Comparison of ENCODE assay signal across 33 cellular contexts in genomic region chr5:37988454-37989046, GRCh38.
"Had no signal": no experiment of that assay in that cellular context is flagged by ENCODE, and none has a peak within 500 bp of the region (broad histone marks: within the 10 kb centered on the region; RNA-seq: fewer than 3 reads in every experiment).

No MANE protein-coding gene starts in this region.

- H3K36me3 Mint-ChIP-seq: activated CD8-positive, alpha-beta memory T cell treated with anti-CD3 and anti-CD28 coated beads, Interleukin-2, amount 10 ng/mL, durations not matched to agents 7 days and 5 days; activated naive CD4-positive, alpha-beta T cell treated with anti-CD3 and anti-CD28 coated beads, Interleukin-2, amount 10 ng/mL, durations not matched to agents 7 days and 5 days; activated naive CD8-positive, alpha-beta T cell had no signal

- H3K4me3 ChIP-seq: cardiac muscle cell, colonic mucosa, Peyer's patch, SJCRH30, SK-N-MC had no signal

- ATAC-seq: activated CD8-positive, alpha-beta memory T cell treated with anti-CD3 and anti-CD28 coated beads, Interleukin-2, amount 10 ng/mL, durations not matched to agents 7 days and 5 days; PC-3 had no signal

- H3K4me1 ChIP-seq: colonic mucosa, Peyer's patch had no signal

- H3K4me2 ChIP-seq: KMS-11 had no signal

- H3K27ac Mint-ChIP-seq: activated CD4-positive, alpha-beta memory T cell treated with anti-CD3 and anti-CD28 coated beads, Interleukin-2, amount 10 ng/mL, durations not matched to agents 7 days and 5 days; activated CD8-positive, alpha-beta memory T cell treated with anti-CD3 and anti-CD28 coated beads, Interleukin-2, amount 10 ng/mL, durations not matched to agents 7 days and 5 days; activated naive CD4-positive, alpha-beta T cell treated with anti-CD3 and anti-CD28 coated beads, Interleukin-2, amount 10 ng/mL, durations not matched to agents 7 days and 5 days; activated naive CD8-positive, alpha-beta T cell had no signal

- H3K27me3 ChIP-seq: cardiac muscle cell, colonic mucosa, Peyer's patch, SJCRH30 had no signal

- H3K27me3 Mint-ChIP-seq: activated naive CD4-positive, alpha-beta T cell treated with anti-CD3 and anti-CD28 coated beads, Interleukin-2, amount 10 ng/mL, durations not matched to agents 7 days and 5 days; central memory CD8-positive, alpha-beta T cell had no signal

- DNase-seq: activated CD4-positive, alpha-beta memory T cell treated with anti-CD3 and anti-CD28 coated beads, Interleukin-2, amount 10 ng/mL, durations not matched to agents 7 days and 5 days; activated CD4-positive, alpha-beta T cell treated with anti-CD3 and anti-CD28 coated beads for 1 hour; activated CD4-positive, alpha-beta T cell treated with anti-CD3 and anti-CD28 coated beads for 48 hours; activated CD4-positive, CD25-positive, alpha-beta regulatory T cell; activated CD8-positive, alpha-beta memory T cell treated with anti-CD3 and anti-CD28 coated beads for 24 hours; activated CD8-positive, alpha-beta memory T cell treated with anti-CD3 and anti-CD28 coated beads, Interleukin-2, amount 10 ng/mL, durations not matched to agents 7 days and 5 days; activated CD8-positive, alpha-beta memory T cell treated with anti-CD3 and anti-CD28 coated beads, Interleukin-2, amount 50 U/mL, for 48 hours; activated effector memory CD4-positive, alpha-beta T cell treated with Interleukin-2 at 50 U/mL for 16 hours; activated naive CD4-positive, alpha-beta T cell treated with anti-CD3 and anti-CD28 coated beads, Interleukin-2, amount 10 ng/mL, durations not matched to agents 7 days and 5 days; activated T-cell treated with anti-CD3 and anti-CD28 coated beads, Interleukin-2, amount 50 U/mL, for 48 hours; amniotic stem cell; aorta; colonic mucosa; NCI-H1092 treated with DMSO at 0.1 percent for 48 hours; NCI-H146; NCI-H187; NCI-H2081 treated with DMSO at 0.1 percent for 48 hours; NCI-H226; NCI-H446 treated with DMSO at 0.1 percent for 48 hours; NCI-H526; NCI-H82; NK-92 treated with Interleukin-12 subunit alpha and Interleukin-12 subunit beta, amount 100 ng/mL, for 24 hours; PC-3; Peyer's patch; RPMI8226; SJCRH30; T1000; WERI-Rb-1 had no signal

- H3K9ac ChIP-seq: KMS-11 had no signal

- H3K4me1 Mint-ChIP-seq: activated CD4-positive, alpha-beta memory T cell treated with anti-CD3 and anti-CD28 coated beads, Interleukin-2, amount 10 ng/mL, durations not matched to agents 7 days and 5 days; activated CD8-positive, alpha-beta memory T cell treated with anti-CD3 and anti-CD28 coated beads, Interleukin-2, amount 10 ng/mL, durations not matched to agents 7 days and 5 days; activated naive CD4-positive, alpha-beta T cell treated with anti-CD3 and anti-CD28 coated beads, Interleukin-2, amount 10 ng/mL, durations not matched to agents 7 days and 5 days; central memory CD8-positive, alpha-beta T cell had no signal

- H3K4me3 Mint-ChIP-seq: activated CD4-positive, alpha-beta memory T cell treated with anti-CD3 and anti-CD28 coated beads, Interleukin-2, amount 10 ng/mL, durations not matched to agents 7 days and 5 days; activated CD8-positive, alpha-beta memory T cell treated with anti-CD3 and anti-CD28 coated beads, Interleukin-2, amount 10 ng/mL, durations not matched to agents 7 days and 5 days; activated naive CD4-positive, alpha-beta T cell treated with anti-CD3 and anti-CD28 coated beads, Interleukin-2, amount 10 ng/mL, durations not matched to agents 7 days and 5 days; activated naive CD8-positive, alpha-beta T cell; central memory CD8-positive, alpha-beta T cell had no signal

- H3K36me3 ChIP-seq: cardiac muscle cell, colonic mucosa, Peyer's patch, SJCRH30, WERI-Rb-1 had no signal

- H3K27ac ChIP-seq: colonic mucosa, KMS-11, Peyer's patch, SJCRH30, SK-N-MC, WERI-Rb-1 had no signal

- H3K9me3 ChIP-seq: colonic mucosa, Peyer's patch, SJCRH30 had no signal

- H3K9me3 Mint-ChIP-seq: activated CD4-positive, alpha-beta memory T cell treated with anti-CD3 and anti-CD28 coated beads, Interleukin-2, amount 10 ng/mL, durations not matched to agents 7 days and 5 days; activated naive CD4-positive, alpha-beta T cell treated with anti-CD3 and anti-CD28 coated beads, Interleukin-2, amount 10 ng/mL, durations not matched to agents 7 days and 5 days; central memory CD8-positive, alpha-beta T cell had no signal
